In the genomic region with DNA sequence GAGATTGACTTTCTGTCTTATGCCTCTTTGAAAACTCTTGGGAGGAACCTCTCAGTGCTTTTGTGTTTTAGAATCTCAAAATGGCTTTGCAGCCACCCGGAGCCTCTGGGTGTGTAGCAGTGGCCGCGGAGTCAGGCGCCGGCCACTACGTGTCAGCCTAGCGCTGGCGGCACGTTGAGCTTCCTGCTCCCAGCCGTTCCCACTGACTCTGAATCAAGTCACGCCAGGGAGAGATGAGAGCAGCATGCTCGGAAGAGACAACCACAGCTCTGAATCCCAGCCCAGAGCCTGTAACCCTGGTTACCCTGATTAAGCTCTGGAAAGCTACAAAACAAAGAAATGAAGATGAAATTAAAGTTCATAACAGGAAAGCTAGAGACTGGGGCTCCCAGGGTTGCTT, we compare ENCODE assay signal across 15 cellular contexts.
A peak's percentile ranks its signal among the peaks of the same experiment; 100 is the strongest.
DNase-seq lines count a peak whose midpoint lies in the region; ATAC-seq, FAIRE-seq and TF ChIP-seq lines count a peak whose summit lies in the region.
"Had no signal": no experiment of that assay in that cellular context is flagged by ENCODE, and none has a peak within 500 bp of the region (broad histone marks: within the 10 kb centered on the region; RNA-seq: fewer than 3 reads in every experiment).

No MANE protein-coding gene starts in this region.

- FAIRE-seq in HTR-8/SVneo (lab: Jason Lieb, UNC) = no peak

- H3K36me3 Mint-ChIP-seq in activated CD8-positive, alpha-beta T cell treated with anti-CD3 and anti-CD28 coated beads, Interleukin-2, amount 10 ng/mL, durations not matched to agents 7 days and 5 days (ENCODE audit: low read depth) = peaks cover 50% of the 10 kb centered on the region
- H3K36me3 Mint-ChIP-seq: naive B cell had no signal

- no peak overlapping the region for H3K27ac Mint-ChIP-seq in activated CD8-positive, alpha-beta T cell treated with anti-CD3 and anti-CD28 coated beads, Interleukin-2, amount 10 ng/mL, durations not matched to agents 7 days and 5 days

- no peaks in the 10 kb centered on the region for H3K9me3 Mint-ChIP-seq in activated CD8-positive, alpha-beta T cell treated with anti-CD3 and anti-CD28 coated beads, Interleukin-2, amount 10 ng/mL, durations not matched to agents 7 days and 5 days (ENCODE audit: insufficient read depth)
- H3K9me3 Mint-ChIP-seq: naive B cell had no signal

- no peaks in the 10 kb centered on the region for H3K9me3 ChIP-seq in heart left ventricle
- H3K9me3 ChIP-seq in neuronal stem cell (replicated peaks in 1 of 2; ENCODE audit: control insufficient read depth in 2 of 2, insufficient read depth in 1 of 2, low read depth in 1 of 2, low read length in 2 of 2) = peaks cover 0 to 5% of the 10 kb centered on the region in 2 donors
- H3K9me3 ChIP-seq: adrenal gland, Caco-2, gastrocnemius medialis, suprapubic skin had no signal

- no peak overlapping the region for H3K23ac ChIP-seq in neuronal stem cell (ENCODE audit: low read depth, low read length, poor library complexity)

- H3K4me1 ChIP-seq in heart left ventricle (peaks cover 0 to 9% (median 0%) of the 10 kb centered on the region in 12 donors), neuronal stem cell (ENCODE audit: control insufficient read depth in 2 of 2, insufficient read depth in 1 of 2, low read depth in 1 of 2, low read length in 2 of 2) (peaks cover 0 to 9% of the 10 kb centered on the region in 2 donors)
- H3K4me1 ChIP-seq: adrenal gland, Caco-2, gastrocnemius medialis, suprapubic skin had no signal

- H3K4me1 Mint-ChIP-seq in activated CD8-positive, alpha-beta T cell treated with anti-CD3 and anti-CD28 coated beads, Interleukin-2, amount 10 ng/mL, durations not matched to agents 7 days and 5 days (ENCODE audit: low read depth) = no peaks in the 10 kb centered on the region
- H3K4me1 Mint-ChIP-seq: naive B cell had no signal

- H3K27me3 Mint-ChIP-seq in activated CD8-positive, alpha-beta T cell treated with anti-CD3 and anti-CD28 coated beads, Interleukin-2, amount 10 ng/mL, durations not matched to agents 7 days and 5 days (ENCODE audit: low read depth) = no peaks in the 10 kb centered on the region

- DNase-seq in EH (ENCODE audit: low read depth) (peak; percentile 25), astrocyte of the spinal cord (ENCODE audit: low read depth, low spot score) (peak; percentile 62), heart left ventricle (peak in 4 of 5 donors; percentile 33 to 62 (median 56)), neuronal stem cell (ENCODE audit: low spot score) (peak; percentile 21), HTR-8/SVneo (ENCODE audit: insufficient read length, low spot score) (no peak), HPDE6-E6E7 (ENCODE audit: extremely low spot score) (no peak), NCI-H128 (lab: John Stamatoyannopoulos, UW; ENCODE audit: unreplicated experiment) (no peak)
- no peak for DNase-seq in activated CD8-positive, alpha-beta T cell treated with anti-CD3 and anti-CD28 coated beads, Interleukin-2, amount 10 ng/mL, durations not matched to agents 7 days and 5 days
- DNase-seq: activated CD4-positive, alpha-beta T cell treated with anti-CD3 and anti-CD28 coated beads, Interleukin-2, amount 50 U/mL, for 4 hours; Caco-2; gastrocnemius medialis; naive B cell; stimulated activated CD4-positive, alpha-beta T cell treated with anti-CD3 and anti-CD28 coated beads, Interleukin-4, amount 100 ng/mL, for 1 hour had no signal

- H2AK5ac ChIP-seq in neuronal stem cell (ENCODE audit: low read depth, low read length) = no peak overlapping the region

- peak; percentile 92 to 97 (median 96) for ATAC-seq in heart left ventricle
- ATAC-seq in activated CD8-positive, alpha-beta T cell treated with anti-CD3 and anti-CD28 coated beads, Interleukin-2, amount 10 ng/mL, durations not matched to agents 7 days and 5 days = no peak
- ATAC-seq: gastrocnemius medialis had no signal

- H3K4me3 Mint-ChIP-seq in activated CD8-positive, alpha-beta T cell treated with anti-CD3 and anti-CD28 coated beads, Interleukin-2, amount 10 ng/mL, durations not matched to agents 7 days and 5 days = no peak overlapping the region
- H3K4me3 Mint-ChIP-seq: naive B cell had no signal

- peak overlapping the region; percentile 44 for H2AFZ ChIP-seq in neuronal stem cell (ENCODE audit: low read length)

- no peak overlapping the region for H2BK15ac ChIP-seq in neuronal stem cell (ENCODE audit: low read length)

- in situ Hi-C loops in astrocyte of the spinal cord (cut with HindIII; ENCODE audit: low sequenced_read_pairs) = no loop called here

- H3K14ac ChIP-seq in neuronal stem cell (ENCODE audit: low read length) = no peak overlapping the region

- no peak for TF ChIP-seq POLR2A in heart left ventricle (IDR thresholded peaks at IDR 0.05)

- CTCF ChIA-PET in activated CD8-positive, alpha-beta T cell treated with anti-CD3 and anti-CD28 coated beads, Interleukin-2, amount 10 ng/mL, durations not matched to agents 7 days and 5 days (lab: Charles Lee) = interaction anchor here (1.0 kb wide), 1 partner anchor 10 kb away, joined by 4 read pairs; no protein-coding TSS in a partner anchor

- H4K91ac ChIP-seq in neuronal stem cell (ENCODE audit: low read depth, low read length, poor library complexity) = no peak overlapping the region

- no peak overlapping the region for H3K9ac ChIP-seq in neuronal stem cell (ENCODE audit: low read depth, low read length, poor library complexity)

- H2BK120ac ChIP-seq in neuronal stem cell (ENCODE audit: low read depth, low read length) = no peak overlapping the region

- no peak overlapping the region for H3K18ac ChIP-seq in neuronal stem cell (ENCODE audit: low read length)

- H3K79me1 ChIP-seq in neuronal stem cell (ENCODE audit: low read depth, low read length) = peaks cover 2% of the 10 kb centered on the region

- no peak overlapping the region for H3K4me2 ChIP-seq in neuronal stem cell (ENCODE audit: insufficient read depth, low read length, poor library complexity, severe bottlenecking)

- H3K36me3 ChIP-seq in heart left ventricle (peaks cover 0 to 26% (median 5%) of the 10 kb centered on the region in 9 donors), neuronal stem cell (replicated peaks in 1 of 2; ENCODE audit: control insufficient read depth in 2 of 2, insufficient read depth in 2 of 2, low read length in 2 of 2) (peaks cover 0 to 6% of the 10 kb centered on the region in 2 donors)

- H2BK5ac ChIP-seq in neuronal stem cell (ENCODE audit: low read length) = no peak overlapping the region

- no peak overlapping the region for H4K8ac ChIP-seq in neuronal stem cell (ENCODE audit: low read depth, low read length)

- H3K4me3 ChIP-seq in astrocyte of the spinal cord (ENCODE audit: low read depth, low read length) = no peak overlapping the region
- no peak overlapping the region for H3K4me3 ChIP-seq in heart left ventricle
- no peak overlapping the region for H3K4me3 ChIP-seq in neuronal stem cell (ENCODE audit: low read length in 2 of 2)
- H3K4me3 ChIP-seq: adrenal gland, gastrocnemius medialis, suprapubic skin had no signal

- TF ChIP-seq CTCF in astrocyte of the spinal cord (IDR thresholded peaks at IDR 0.05; ENCODE audit: low read depth, low read length) (peak; percentile 31), heart left ventricle (IDR thresholded peaks at IDR 0.05) (peak in 9 of 12 donors; percentile 22 to 62 (median 36))

- POLR2A ChIA-PET in activated CD8-positive, alpha-beta T cell treated with anti-CD3 and anti-CD28 coated beads, Interleukin-2, amount 10 ng/mL, durations not matched to agents 7 days and 5 days (lab: Charles Lee) = no interaction called here

- H2BK12ac ChIP-seq in neuronal stem cell (ENCODE audit: low read length) = no peak overlapping the region

- intact Hi-C loops in heart left ventricle (cut with DNase I) = loop anchor here in 1 of 10 donors (5.0 kb wide), 1 partner anchor 165 kb away; no protein-coding TSS in a partner anchor

- H3K27me3 ChIP-seq in heart left ventricle (no peaks in the 10 kb centered on the region), neuronal stem cell (ENCODE audit: control insufficient read depth in 3 of 3, insufficient read depth in 3 of 3, low read depth in 1 of 3, low read length in 3 of 3) (no peaks in the 10 kb centered on the region)
- H3K27me3 ChIP-seq: adrenal gland, gastrocnemius medialis, suprapubic skin had no signal

- H3K27ac ChIP-seq in heart left ventricle = peak overlapping the region in 1 of 12 donors; percentile 28
- no peak overlapping the region for H3K27ac ChIP-seq in neuronal stem cell (replicated peaks; ENCODE audit: low read length)
- H3K27ac ChIP-seq: adrenal gland, gastrocnemius medialis, suprapubic skin had no signal

- 12 to 28% (median 21%) methylated on average over 12 of the region's 12 CpGs for WGBS in heart left ventricle, 4 donors
- whole genome bisulfite sequencing in neuronal stem cell (ENCODE audit: extremely low coverage in 2 of 2, insufficient read length in 2 of 2, insufficient replicate concordance in 1 of 2), 2 donors = no CpG with 5 or more reads among the region's 12 CpGs

- no peak overlapping the region for H3K4ac ChIP-seq in neuronal stem cell (ENCODE audit: low read length)

Comparison
In these comparisons a context has a peak if more than half of its experiments do, and no peak if none do; other contexts are left out.
1. DNase-seq: peak in EH (single experiment), astrocyte of the spinal cord (single experiment), heart left ventricle (4 of 5) and neuronal stem cell (single experiment); none in HTR-8/SVneo (single experiment), HPDE6-E6E7 (single experiment), NCI-H128 (single experiment) and activated CD8-positive, alpha-beta T cell treated with anti-CD3 and anti-CD28 coated beads, Interleukin-2, amount 10 ng/mL, durations not matched to agents 7 days and 5 days (single experiment).